38 cellular contexts compared by ENCODE assay signal in the genomic region with DNA sequence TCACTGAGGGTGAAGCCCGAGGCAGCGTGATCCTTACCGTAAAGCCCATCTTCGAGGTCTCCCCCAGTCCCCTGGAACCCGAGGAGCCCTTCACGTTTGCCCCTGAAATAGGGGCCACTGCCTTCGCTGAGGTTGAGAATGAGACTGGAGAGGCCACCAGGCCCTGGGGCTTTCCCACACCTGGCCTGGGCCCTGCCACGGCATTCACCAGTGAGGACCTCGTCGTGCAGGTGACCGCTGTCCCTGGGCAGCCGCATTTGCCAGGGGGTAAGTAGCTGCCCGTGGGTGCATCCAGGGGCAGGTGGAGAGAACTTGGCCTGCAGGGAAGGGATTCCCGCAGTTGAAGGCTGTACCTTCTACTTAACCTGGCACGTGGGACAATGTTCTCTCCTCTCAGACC. TPM values are rescaled to one million over a fixed set of nuclear protein-coding genes. Genes with fewer than 3 reads are reported as not detected.
"Had no signal": no experiment of that assay in that cellular context is flagged by ENCODE, and none has a peak within 500 bp of the region (broad histone marks: within the 10 kb centered on the region; RNA-seq: fewer than 3 reads in every experiment).

No MANE protein-coding gene starts in this region.

- ATAC-seq: body of pancreas had no signal

- H3K4me1 ChIP-seq: adrenal gland, ascending aorta, body of pancreas, breast epithelium had no signal

- DNase-seq: activated effector memory CD4-positive, alpha-beta T cell treated with anti-CD3 and anti-CD28 coated beads, Interleukin-2, amount 50 U/mL, for 16 hours; activated effector memory CD4-positive, alpha-beta T cell treated with Interleukin-2 at 50 U/mL for 16 hours; activated gamma-delta T cell; activated gamma-delta T cell treated with Interleukin-2 at 50 U/mL for 16 hours; activated naive CD4-positive, alpha-beta T cell; activated naive CD4-positive, alpha-beta T cell treated with anti-CD3 and anti-CD28 coated beads, Interleukin-2, amount 10 ng/mL, durations not matched to agents 7 days and 5 days; activated naive CD4-positive, alpha-beta T cell treated with anti-CD3 and anti-CD28 coated beads, Interleukin-2, amount 50 U/mL, for 16 hours; activated naive CD4-positive, alpha-beta T cell treated with Interleukin-2 at 50 U/mL for 16 hours; activated naive CD8-positive, alpha-beta T cell treated with anti-CD3 and anti-CD28 coated beads, Interleukin-2, amount 10 ng/mL, durations not matched to agents 7 days and 5 days; activated T-cell treated with anti-CD3 and anti-CD28 coated beads, Interleukin-2, amount 50 U/mL, for 1 hour; activated T-cell treated with anti-CD3 and anti-CD28 coated beads, Interleukin-2, amount 50 U/mL, for 24 hours; activated T-cell treated with anti-CD3 and anti-CD28 coated beads, Interleukin-2, amount 50 U/mL, for 4 hours; activated T-cell treated with anti-CD3 and anti-CD28 coated beads, Interleukin-2, amount 50 U/mL, for 48 hours; activated T-cell treated with anti-CD3 and anti-CD28 coated beads, Interleukin-2, amount 50 U/mL, for 72 hours; adrenal gland; amniotic stem cell; amygdala; anterior cingulate cortex; aorta; body of pancreas; brain microvascular endothelial cell; caudate nucleus; central memory CD4-positive, alpha-beta T cell; cerebellar nuclear complex had no signal

- H3K4me1 Mint-ChIP-seq: activated naive CD4-positive, alpha-beta T cell treated with anti-CD3 and anti-CD28 coated beads, Interleukin-2, amount 10 ng/mL, durations not matched to agents 7 days and 5 days; activated naive CD4-positive, alpha-beta T cell treated with anti-CD3 and anti-CD28 coated beads, Interleukin-2, amount 50 U/mL, for 24 hours; brain; central memory CD8-positive, alpha-beta T cell had no signal

- H3K36me3 ChIP-seq: adrenal gland, brain microvascular endothelial cell, breast epithelium, cardiac muscle cell had no signal

- H3K4me3 Mint-ChIP-seq: activated naive CD4-positive, alpha-beta T cell treated with anti-CD3 and anti-CD28 coated beads for 36 hours; activated naive CD4-positive, alpha-beta T cell treated with anti-CD3 and anti-CD28 coated beads, Interleukin-2, amount 10 ng/mL, durations not matched to agents 7 days and 5 days; activated naive CD4-positive, alpha-beta T cell treated with anti-CD3 and anti-CD28 coated beads, Interleukin-2, amount 50 U/mL, for 24 hours; activated naive CD8-positive, alpha-beta T cell; activated naive CD8-positive, alpha-beta T cell treated with anti-CD3 and anti-CD28 coated beads, Interleukin-2, amount 10 ng/mL, durations not matched to agents 7 days and 5 days; activated T-cell treated with anti-CD3 and anti-CD28 coated beads, Interleukin-2, amount 50 U/mL, for 24 hours; activated T-cell treated with anti-CD3 and anti-CD28 coated beads, Interleukin-2, amount 50 U/mL, for 4 hours; activated T-cell treated with anti-CD3 and anti-CD28 coated beads, Interleukin-2, amount 50 U/mL, for 72 hours; activated T-helper 1 cell treated with anti-CD3 and anti-CD28 coated beads, Interleukin-12 subunit alpha, Interleukin-12 subunit beta, Interleukin-2, Interleukin-4 antibody, amounts not matched to agents 30 ng/mL and 10 ng/mL and 1 ng/mL, durations not matched to agents 14 hours and 24 hours and 36 hours; activated T-helper 17 cell treated with anti-CD3 and anti-CD28 coated beads, Interleukin-2, amount 50 U/mL, for 72 hours; brain; central memory CD8-positive, alpha-beta T cell had no signal

- H3K27ac Mint-ChIP-seq: activated naive CD4-positive, alpha-beta T cell treated with anti-CD3 and anti-CD28 coated beads for 36 hours; activated naive CD4-positive, alpha-beta T cell treated with anti-CD3 and anti-CD28 coated beads, Interleukin-2, amount 10 ng/mL, durations not matched to agents 7 days and 5 days; activated naive CD4-positive, alpha-beta T cell treated with anti-CD3 and anti-CD28 coated beads, Interleukin-2, amount 50 U/mL, for 24 hours; activated naive CD4-positive, alpha-beta T cell treated with anti-CD3 and anti-CD28 coated beads, Interleukin-2, amount 50 U/mL, for 72 hours; activated naive CD8-positive, alpha-beta T cell; activated naive CD8-positive, alpha-beta T cell treated with anti-CD3 and anti-CD28 coated beads, Interleukin-2, amount 10 ng/mL, durations not matched to agents 7 days and 5 days; activated T-cell treated with anti-CD3 and anti-CD28 coated beads, Interleukin-2, amount 50 U/mL, for 72 hours; activated T-helper 1 cell treated with anti-CD3 and anti-CD28 coated beads, Interleukin-12 subunit alpha, Interleukin-12 subunit beta, Interleukin-2, Interleukin-4 antibody, amounts not matched to agents 30 ng/mL and 10 ng/mL and 1 ng/mL, durations not matched to agents 14 hours and 24 hours and 36 hours; activated T-helper 17 cell treated with anti-CD3 and anti-CD28 coated beads, Interleukin-2, amount 50 U/mL, for 72 hours; activated T-helper 2 cell treated with anti-CD3 and anti-CD28 coated beads, Interferon-gamma antibody, Interleukin-2, Interleukin-4, amounts not matched to agents 10 μg/mL and 5 μg/mL and 100 μg/mL, durations not matched to agents 14 hours and 24 hours and 36 hours; brain had no signal

- H3K27ac ChIP-seq: adrenal gland, ascending aorta, body of pancreas, brain microvascular endothelial cell, breast epithelium, cardiac muscle cell had no signal

- H3K27me3 ChIP-seq: adrenal gland, ascending aorta, body of pancreas, brain microvascular endothelial cell, breast epithelium, cardiac muscle cell had no signal

- H3K27me3 Mint-ChIP-seq: activated naive CD4-positive, alpha-beta T cell treated with anti-CD3 and anti-CD28 coated beads, Interleukin-2, amount 10 ng/mL, durations not matched to agents 7 days and 5 days; activated naive CD8-positive, alpha-beta T cell; activated naive CD8-positive, alpha-beta T cell treated with anti-CD3 and anti-CD28 coated beads, Interleukin-2, amount 10 ng/mL, durations not matched to agents 7 days and 5 days; activated T-cell treated with anti-CD3 and anti-CD28 coated beads, Interleukin-2, amount 50 U/mL, for 24 hours; activated T-helper 17 cell treated with anti-CD3 and anti-CD28 coated beads, Interleukin-2, amount 50 U/mL, for 72 hours had no signal

- H3K36me3 Mint-ChIP-seq: activated naive CD4-positive, alpha-beta T cell treated with anti-CD3 and anti-CD28 coated beads, Interleukin-2, amount 10 ng/mL, durations not matched to agents 7 days and 5 days; activated naive CD4-positive, alpha-beta T cell treated with anti-CD3 and anti-CD28 coated beads, Interleukin-2, amount 50 U/mL, for 24 hours; activated naive CD4-positive, alpha-beta T cell treated with anti-CD3 and anti-CD28 coated beads, Interleukin-2, amount 50 U/mL, for 72 hours; activated naive CD8-positive, alpha-beta T cell; activated naive CD8-positive, alpha-beta T cell treated with anti-CD3 and anti-CD28 coated beads, Interleukin-2, amount 10 ng/mL, durations not matched to agents 7 days and 5 days; brain had no signal

- H3K4me3 ChIP-seq: adrenal gland, ascending aorta, body of pancreas, breast epithelium, cardiac muscle cell had no signal

- H3K9me3 ChIP-seq: adrenal gland, ascending aorta, body of pancreas, breast epithelium had no signal

- H3K9me3 Mint-ChIP-seq: activated naive CD4-positive, alpha-beta T cell treated with anti-CD3 and anti-CD28 coated beads for 36 hours; activated naive CD4-positive, alpha-beta T cell treated with anti-CD3 and anti-CD28 coated beads, Interleukin-2, amount 10 ng/mL, durations not matched to agents 7 days and 5 days; activated naive CD4-positive, alpha-beta T cell treated with anti-CD3 and anti-CD28 coated beads, Interleukin-2, amount 50 U/mL, for 24 hours; activated naive CD4-positive, alpha-beta T cell treated with anti-CD3 and anti-CD28 coated beads, Interleukin-2, amount 50 U/mL, for 72 hours; activated naive CD8-positive, alpha-beta T cell treated with anti-CD3 and anti-CD28 coated beads, Interleukin-2, amount 10 ng/mL, durations not matched to agents 7 days and 5 days; activated T-cell treated with anti-CD3 and anti-CD28 coated beads, Interleukin-2, amount 50 U/mL, for 24 hours; activated T-cell treated with anti-CD3 and anti-CD28 coated beads, Interleukin-2, amount 50 U/mL, for 4 hours; activated T-cell treated with anti-CD3 and anti-CD28 coated beads, Interleukin-2, amount 50 U/mL, for 72 hours; activated T-helper 1 cell treated with anti-CD3 and anti-CD28 coated beads, Interleukin-12 subunit alpha, Interleukin-12 subunit beta, Interleukin-2, Interleukin-4 antibody, amounts not matched to agents 30 ng/mL and 10 ng/mL and 1 ng/mL, durations not matched to agents 14 hours and 24 hours and 36 hours; activated T-helper 17 cell treated with anti-CD3 and anti-CD28 coated beads, Interleukin-2, amount 50 U/mL, for 72 hours; activated T-helper 2 cell treated with anti-CD3 and anti-CD28 coated beads, Interferon-gamma antibody, Interleukin-2, Interleukin-4, amounts not matched to agents 10 μg/mL and 5 μg/mL and 100 μg/mL, durations not matched to agents 14 hours and 24 hours and 36 hours; brain; central memory CD8-positive, alpha-beta T cell had no signal

- FAIRE-seq: astrocyte, bronchial epithelial cell had no signal

RNA-seq across cellular contexts. Expression of gene ACAN, which starts 42.4 kb away (rescaled TPM):
- total RNA-seq: activated naive CD4-positive, alpha-beta T cell treated with anti-CD3 and anti-CD28 coated beads for 36 hours; activated naive CD4-positive, alpha-beta T cell treated with anti-CD3 and anti-CD28 coated beads, Interleukin-2, amount 50 U/mL, for 72 hours; activated naive CD8-positive, alpha-beta T cell treated with anti-CD3 and anti-CD28 coated beads, Interleukin-2, amount 10 ng/mL, durations not matched to agents 7 days and 5 days; activated T-cell treated with anti-CD3 and anti-CD28 coated beads, Interleukin-2, amount 50 U/mL, for 4 hours; activated T-cell treated with anti-CD3 and anti-CD28 coated beads, Interleukin-2, amount 50 U/mL, for 72 hours; activated T-helper 1 cell treated with anti-CD3 and anti-CD28 coated beads, Interleukin-12 subunit alpha, Interleukin-12 subunit beta, Interleukin-2, Interleukin-4 antibody, amounts not matched to agents 30 ng/mL and 10 ng/mL and 1 ng/mL, durations not matched to agents 14 hours and 24 hours and 36 hours; activated T-helper 17 cell treated with anti-CD3 and anti-CD28 coated beads, Interleukin-2, amount 50 U/mL, for 72 hours; activated T-helper 2 cell treated with anti-CD3 and anti-CD28 coated beads, Interferon-gamma antibody, Interleukin-2, Interleukin-4, amounts not matched to agents 10 μg/mL and 5 μg/mL and 100 μg/mL, durations not matched to agents 14 hours and 24 hours and 36 hours; bronchial epithelial cell had no signal
